ENCODE assay signal across 12 cellular contexts in genomic region chr2:200667397-200667796, GRCh38.
"Had no signal": no experiment of that assay in that cellular context is flagged by ENCODE, and none has a peak within 500 bp of the region (broad histone marks: within the 10 kb centered on the region; RNA-seq: fewer than 3 reads in every experiment).

No MANE protein-coding gene starts in this region.

- H3K27ac Mint-ChIP-seq: activated CD4-positive, alpha-beta memory T cell treated with anti-CD3 and anti-CD28 coated beads for 36 hours; T-helper 1 cell treated with Interleukin-12 subunit alpha and Interleukin-12 subunit beta and Interleukin-4 antibody, amounts not matched to agents 30 μg/mL and 1 μg/mL, for 36 hours had no signal

- DNase-seq: activated CD4-positive, alpha-beta memory T cell treated with anti-CD3 and anti-CD28 coated beads for 36 hours; activated CD4-positive, alpha-beta T cell treated with anti-CD3 and anti-CD28 coated beads for 1 hour; activated effector memory CD4-positive, alpha-beta T cell treated with Interleukin-2 at 50 U/mL for 16 hours; activated naive CD4-positive, alpha-beta T cell treated with anti-CD3 and anti-CD28 coated beads, Interleukin-2, amount 50 U/mL, for 16 hours; activated T-cell treated with anti-CD3 and anti-CD28 coated beads, Interleukin-2, amount 50 U/mL, for 4 hours; mucosa of descending colon; naive thymus-derived CD4-positive, alpha-beta T cell; stimulated activated CD4-positive, alpha-beta T cell treated with anti-CD3 and anti-CD28 coated beads, Interleukin-2, amount 100 ng/mL, for 24 hours; tibial artery had no signal

- H3K36me3 Mint-ChIP-seq: activated CD4-positive, alpha-beta memory T cell treated with anti-CD3 and anti-CD28 coated beads for 36 hours; naive thymus-derived CD4-positive, alpha-beta T cell had no signal

- H3K9me3 Mint-ChIP-seq: activated CD4-positive, alpha-beta memory T cell treated with anti-CD3 and anti-CD28 coated beads for 36 hours; activated T-cell treated with anti-CD3 and anti-CD28 coated beads, Interleukin-2, amount 50 U/mL, for 4 hours; naive thymus-derived CD4-positive, alpha-beta T cell; T-helper 1 cell treated with Interleukin-12 subunit alpha and Interleukin-12 subunit beta and Interleukin-4 antibody, amounts not matched to agents 30 μg/mL and 1 μg/mL, for 36 hours had no signal

- ATAC-seq: activated T-cell treated with anti-CD3 and anti-CD28 coated beads, Interleukin-2, amount 50 U/mL, for 4 hours; esophagus mucosa; left lobe of liver; mucosa of descending colon; naive thymus-derived CD4-positive, alpha-beta T cell had no signal

- H3K4me3 Mint-ChIP-seq: activated CD4-positive, alpha-beta memory T cell treated with anti-CD3 and anti-CD28 coated beads for 36 hours; activated T-cell treated with anti-CD3 and anti-CD28 coated beads, Interleukin-2, amount 50 U/mL, for 4 hours; naive thymus-derived CD4-positive, alpha-beta T cell; T-helper 1 cell treated with Interleukin-12 subunit alpha and Interleukin-12 subunit beta and Interleukin-4 antibody, amounts not matched to agents 30 μg/mL and 1 μg/mL, for 36 hours had no signal
